ENCODE assay signal across 9 cellular contexts in genomic region chr13:24264976-24265375, GRCh38. TPM values are rescaled to one million over a fixed set of nuclear protein-coding genes. Genes with fewer than 3 reads are reported as not detected.
DNase-seq lines count a peak whose midpoint lies in the region; ATAC-seq and TF ChIP-seq lines count a peak whose summit lies in the region.
"Had no signal": no experiment of that assay in that cellular context is flagged by ENCODE, and none has a peak within 500 bp of the region (broad histone marks: within the 10 kb centered on the region; RNA-seq: fewer than 3 reads in every experiment).

No MANE protein-coding gene starts in this region.

- ATAC-seq in naive B cell (ENCODE audit: low read depth in 2 of 2): peak; percentile 78 to 87

- no peaks in the 10 kb centered on the region for H3K36me3 ChIP-seq in thyroid gland

- H3K9me3 ChIP-seq in thyroid gland: no peaks in the 10 kb centered on the region

- 60 to 79% methylated on average over 8 of the region's 8 CpGs for WGBS in thyroid gland, 2 donors

- in situ Hi-C loops in G401 (cut with HindIII; ENCODE audit: low sequenced_read_pairs): no loop called here

- peaks cover 16 to 35% (median 33%) of the 10 kb centered on the region in 3 donors for H3K4me1 Mint-ChIP-seq in naive B cell

- H3K27ac Mint-ChIP-seq in naive B cell: peak overlapping the region in 3 of 6 donors; percentile 19 to 93 (median 49)

- H3K27ac ChIP-seq in thyroid gland: peak overlapping the region in 2 of 3 donors; percentile 13 to 34
- no peak overlapping the region for H3K27ac ChIP-seq in caudate nucleus (ENCODE audit: low read depth, low read length)

- intact Hi-C loops in thyroid gland (cut with DNase I): no loop called here

- DNase-seq in NK-92 treated with Interleukin-12 subunit alpha and Interleukin-12 subunit beta, amount 100 ng/mL, for 24 hours (lab: John Stamatoyannopoulos, UW): peak; percentile 59
- no peak for DNase-seq in NK-92 (lab: John Stamatoyannopoulos, UW; ENCODE audit: unreplicated experiment)
- peak; percentile 57 for DNase-seq in activated T-cell treated with anti-CD3 and anti-CD28 coated beads for 4 hours
- no peak for DNase-seq in naive B cell
- peak; percentile 51 to 58 for DNase-seq in thyroid gland
- DNase-seq in NCI-H1436 treated with DMSO at 0.1 percent for 48 hours (lab: John Stamatoyannopoulos, UW): no peak
- no peak for DNase-seq in caudate nucleus (lab: John Stamatoyannopoulos, UW)
- DNase-seq in G401 (ENCODE audit: low spot score): no peak

- peak overlapping the region in 2 of 8 donors; percentile 15 to 70 for H3K4me3 Mint-ChIP-seq in naive B cell

- no peak overlapping the region for H3K4me3 ChIP-seq in thyroid gland (replicated peaks in 1 of 3)

- peaks cover 0 to 6% of the 10 kb centered on the region in 2 donors for H3K36me3 Mint-ChIP-seq in naive B cell

- no peaks in the 10 kb centered on the region for H3K9me3 Mint-ChIP-seq in naive B cell

- peaks cover 7 to 34% of the 10 kb centered on the region in 2 donors for H3K4me1 ChIP-seq in thyroid gland

- no peak for TF ChIP-seq POLR2A in thyroid gland (IDR thresholded peaks at IDR 0.05)

- no peak for TF ChIP-seq CTCF in thyroid gland (IDR thresholded peaks at IDR 0.05)

- H3K27me3 ChIP-seq in thyroid gland: no peaks in the 10 kb centered on the region

- H3K27me3 Mint-ChIP-seq in naive B cell: no peaks in the 10 kb centered on the region

RNA-seq across cellular contexts. Expression of gene C1QTNF9, which starts 44.4 kb away (rescaled TPM):
- polyA plus RNA-seq in naive B cell (ENCODE audit: low read depth in 6 of 6): not detected
- total RNA-seq in thyroid gland: not detected
- total RNA-seq in G401 (2014; rRNA removed; shearing (Covaris generic)): not detected in 2 replicates
- total RNA-seq: T-helper 2 cell treated with Interferon-gamma antibody and Interleukin-4, amounts not matched to agents 100 ng/mL and 5 ng/mL, for 36 hours had no signal

Comparison
In these comparisons a context has a peak if more than half of its experiments do, and no peak if none do; other contexts are left out.
1. DNase-seq: peak in NK-92 treated with Interleukin-12 subunit alpha and Interleukin-12 subunit beta, amount 100 ng/mL, for 24 hours (single experiment), activated T-cell treated with anti-CD3 and anti-CD28 coated beads for 4 hours (single experiment) and thyroid gland (2 of 2); none in NK-92 (single experiment), naive B cell (single experiment), NCI-H1436 treated with DMSO at 0.1 percent for 48 hours (single experiment), caudate nucleus (0 of 61) and G401 (single experiment).